ENCODE assay signal across 8 cellular contexts in the genomic region with DNA sequence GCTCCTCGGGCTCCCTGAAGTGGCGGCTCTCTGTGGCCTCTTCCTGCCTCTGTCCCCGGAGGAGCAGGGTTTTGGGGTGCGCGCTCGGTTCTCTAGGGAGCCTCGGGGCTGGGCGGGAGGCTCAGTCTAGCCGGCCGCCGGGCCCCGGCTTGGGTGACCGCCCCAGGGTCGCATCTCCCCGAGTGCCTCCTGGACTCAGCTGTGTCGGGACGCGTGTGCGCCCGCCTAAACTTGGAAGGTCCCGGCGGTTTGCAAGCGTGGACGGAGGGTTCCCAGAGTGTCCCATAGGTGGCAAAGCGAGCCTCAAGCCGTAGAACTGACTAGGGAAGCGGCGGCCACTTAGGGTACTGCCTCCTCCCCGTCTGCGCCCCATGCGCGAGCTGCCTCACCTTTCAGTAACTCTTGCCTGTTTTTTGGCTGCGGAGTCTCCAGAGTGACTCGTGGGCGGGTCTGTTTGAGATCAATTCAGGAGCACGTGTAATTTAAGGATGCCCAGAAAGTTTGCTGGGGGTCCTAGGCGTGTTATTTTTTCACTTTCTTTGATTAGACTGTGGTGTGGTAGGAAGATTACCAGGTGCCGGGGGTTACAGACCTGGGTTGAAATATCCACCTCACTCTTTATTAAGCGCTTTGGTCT. TPM values are rescaled to one million over a fixed set of nuclear protein-coding genes. Genes with fewer than 3 reads are reported as not detected.
DNase-seq lines count a peak whose midpoint lies in the region; ATAC-seq and TF ChIP-seq lines count a peak whose summit lies in the region.

No MANE protein-coding gene starts in this region.

- DNase-seq in AML-193 (lab: John Stamatoyannopoulos, UW) (peak; percentile 86 to 90), NCI-H510A (lab: John Stamatoyannopoulos, UW) (peak; percentile 17), dorsolateral prefrontal cortex (peak; percentile 23 to 60 (median 44)), lower lobe of right lung (peak; percentile 87)
- DNase-seq in activated CD4-positive, alpha-beta T cell treated with anti-CD3 and anti-CD28 coated beads, Interleukin-2, amount 50 U/mL, for 4 hours = peak; percentile 56 to 61
- peak; percentile 41 to 64 (median 49) for DNase-seq in stimulated activated CD4-positive, alpha-beta T cell treated with anti-CD3 and anti-CD28 coated beads, TNF-alpha, amount 100 ng/mL, for 24 hours (ENCODE audit: low read depth in 3 of 3)

- no peaks in the 10 kb centered on the region for H3K36me3 ChIP-seq in lower lobe of right lung

- H3K27me3 ChIP-seq in dorsolateral prefrontal cortex (no peaks in the 10 kb centered on the region), lower lobe of right lung (ENCODE audit: low read depth) (no peaks in the 10 kb centered on the region)

- H3K4me1 ChIP-seq in lower lobe of right lung = peaks cover 18% of the 10 kb centered on the region

- ATAC-seq in GM18907 (IDR thresholded peaks at IDR 0.05; ENCODE audit: unreplicated experiment) (peak; percentile 56), HG03159 (IDR thresholded peaks at IDR 0.05; ENCODE audit: unreplicated experiment) (peak; percentile 65), lower lobe of right lung (peak; percentile 85 to 89)

- TF ChIP-seq CTCF in dorsolateral prefrontal cortex (IDR thresholded peaks at IDR 0.05 in 54 of 56, conservative IDR thresholded peaks at IDR 0.05 in 2 of 56; ENCODE audit: low read depth in 1 of 56, partially characterized antibody in 56 of 56) (peak in 23 of 56 donors; percentile 9 to 54 (median 26)), lower lobe of right lung (IDR thresholded peaks at IDR 0.05) (peak; percentile 61)

- intact Hi-C loops in dorsolateral prefrontal cortex (cut with DNase I) = loop anchor here (2.0 to 10.0 kb wide), 7 partner anchors 41 to 549 kb away; a partner anchor contains a TSS
- intact Hi-C loops in lower lobe of right lung (cut with DNase I) = no loop called here

- no peaks in the 10 kb centered on the region for H3K9me3 ChIP-seq in lower lobe of right lung

- peak overlapping the region; percentile 65 to 98 (median 90) for H3K4me3 ChIP-seq in dorsolateral prefrontal cortex
- peak overlapping the region; percentile 91 for H3K4me3 ChIP-seq in lower lobe of right lung

- peak overlapping the region in 49 of 59 donors; percentile 9 to 88 (median 74) for H3K27ac ChIP-seq in dorsolateral prefrontal cortex
- H3K27ac ChIP-seq in lower lobe of right lung = peak overlapping the region; percentile 85

RNA-seq across cellular contexts. Expression of a gene that starts 0.7 kb away (rescaled TPM):
- 10 to 100 TPM in 96 of 120 experiments, 1 to 10 TPM in 24; 4.3 to 34.8 (median 14.3) TPM for total RNA-seq in dorsolateral prefrontal cortex
- total RNA-seq in lower lobe of right lung = 36.5 TPM

RNA-seq across cellular contexts. Expression of a gene that starts 41.0 kb away (rescaled TPM):
- total RNA-seq in dorsolateral prefrontal cortex = 10 to 100 TPM; 15.4 to 40.1 (median 29.3) TPM
- total RNA-seq in lower lobe of right lung = 21.0 TPM

RNA-seq across cellular contexts. Expression of a gene that starts 41.2 kb away (rescaled TPM):
- total RNA-seq in dorsolateral prefrontal cortex (100 to 1,000 TPM in 105 of 120 experiments, 10 to 100 TPM in 15; 67.8 to 191 (median 127) TPM), lower lobe of right lung (93.9 TPM)

Comparison
In these comparisons a context has a peak if more than half of its experiments do, and no peak if none do; other contexts are left out.
1. Peak in every context shown above with its lines: DNase-seq, ATAC-seq, H3K4me3 ChIP-seq and H3K27ac ChIP-seq.
2. DNase-seq: peak in every context shown above with its lines; median percentile 88 in AML-193; 87 in lower lobe of right lung; 58 in activated CD4-positive, alpha-beta T cell treated with anti-CD3 and anti-CD28 coated beads, Interleukin-2, amount 50 U/mL, for 4 hours; 49 in stimulated activated CD4-positive, alpha-beta T cell treated with anti-CD3 and anti-CD28 coated beads, TNF-alpha, amount 100 ng/mL, for 24 hours; 44 in dorsolateral prefrontal cortex; 17 in NCI-H510A.